1 cellular context compared by ENCODE assay signal in the genomic region with DNA sequence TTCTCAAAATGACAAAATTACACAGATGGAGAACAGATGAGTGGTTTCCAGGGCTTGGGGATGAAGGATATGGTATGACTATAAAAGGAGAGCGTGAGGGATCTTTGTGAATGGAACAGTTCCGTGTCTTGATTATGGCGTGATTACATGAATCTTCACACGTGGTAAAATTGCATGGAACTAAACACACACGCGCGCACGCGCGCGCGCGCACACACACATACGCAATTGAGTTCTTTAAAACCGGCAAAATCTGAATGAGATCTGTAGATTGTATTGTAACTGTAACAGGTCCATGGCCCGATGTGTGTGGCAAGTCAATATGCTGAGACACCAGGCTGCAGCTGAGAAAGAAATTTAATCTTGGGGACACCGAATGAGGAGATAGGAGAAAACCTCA.
TF ChIP-seq lines count a peak whose summit lies in the region.

No MANE protein-coding gene starts in this region.

TF ChIP-seq in K562, 482 proteins besides CTCF, POLR2A, EP300 and RAD21:
- TF ChIP-seq MGA (IDR thresholded peaks at IDR 0.05) = no peak
- no peak for TF ChIP-seq ERF (CRISPR knock-in tag; IDR thresholded peaks at IDR 0.05)
- TF ChIP-seq IRF2 (CRISPR knock-in tag; IDR thresholded peaks at IDR 0.05) = 0 out of 2 replicates have a peak, but pooled peaks have one; percentile 40
- TF ChIP-seq, protein P1, sequence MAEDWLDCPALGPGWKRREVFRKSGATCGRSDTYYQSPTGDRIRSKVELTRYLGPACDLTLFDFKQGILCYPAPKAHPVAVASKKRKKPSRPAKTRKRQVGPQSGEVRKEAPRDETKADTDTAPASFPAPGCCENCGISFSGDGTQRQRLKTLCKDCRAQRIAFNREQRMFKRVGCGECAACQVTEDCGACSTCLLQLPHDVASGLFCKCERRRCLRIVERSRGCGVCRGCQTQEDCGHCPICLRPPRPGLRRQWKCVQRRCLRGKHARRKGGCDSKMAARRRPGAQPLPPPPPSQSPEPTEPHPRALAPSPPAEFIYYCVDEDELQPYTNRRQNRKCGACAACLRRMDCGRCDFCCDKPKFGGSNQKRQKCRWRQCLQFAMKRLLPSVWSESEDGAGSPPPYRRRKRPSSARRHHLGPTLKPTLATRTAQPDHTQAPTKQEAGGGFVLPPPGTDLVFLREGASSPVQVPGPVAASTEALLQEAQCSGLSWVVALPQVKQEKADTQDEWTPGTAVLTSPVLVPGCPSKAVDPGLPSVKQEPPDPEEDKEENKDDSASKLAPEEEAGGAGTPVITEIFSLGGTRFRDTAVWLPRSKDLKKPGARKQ (CRISPR knock-in tag; IDR thresholded peaks at IDR 0.05) = 0 out of 2 replicates have a peak, but pooled peaks have one; percentile 75
- TF ChIP-seq ZSCAN32 (CRISPR knock-in tag; IDR thresholded peaks at IDR 0.05) = no peak
- TF ChIP-seq THRA (IDR thresholded peaks at IDR 0.05) = no peak
